Comparison of ENCODE assay signal across 2 cellular contexts in genomic region chr20:38291582-38291918, GRCh38.
TF ChIP-seq lines count a peak whose summit lies in the region.

No MANE protein-coding gene starts in this region.

TF ChIP-seq in Ishikawa, 13 proteins besides CTCF, POLR2A, EP300 and RAD21:
- no peak for TF ChIP-seq CREB1 (IDR thresholded peaks at IDR 0.05; ENCODE audit: low read depth)
- 0 out of 2 replicates have a peak, but pooled peaks have one; percentile 22 for TF ChIP-seq MAX (IDR thresholded peaks at IDR 0.05)
TF ChIP-seq in Ishikawa: peak in this region for 1.

TF ChIP-seq in K562, 482 proteins besides CTCF, POLR2A, EP300 and RAD21:
- TF ChIP-seq BRD9 (IDR thresholded peaks at IDR 0.05; ENCODE audit: low read depth, partially characterized antibody) (peak; percentile 31), ZNF184 (CRISPR knock-in tag; IDR thresholded peaks at IDR 0.05) (no peak), RBM25 (IDR thresholded peaks at IDR 0.05; ENCODE audit: low read depth, low read length, severe bottlenecking) (peak; percentile 94)
TF ChIP-seq in K562: peak in this region for 2.
